In the genomic region with DNA sequence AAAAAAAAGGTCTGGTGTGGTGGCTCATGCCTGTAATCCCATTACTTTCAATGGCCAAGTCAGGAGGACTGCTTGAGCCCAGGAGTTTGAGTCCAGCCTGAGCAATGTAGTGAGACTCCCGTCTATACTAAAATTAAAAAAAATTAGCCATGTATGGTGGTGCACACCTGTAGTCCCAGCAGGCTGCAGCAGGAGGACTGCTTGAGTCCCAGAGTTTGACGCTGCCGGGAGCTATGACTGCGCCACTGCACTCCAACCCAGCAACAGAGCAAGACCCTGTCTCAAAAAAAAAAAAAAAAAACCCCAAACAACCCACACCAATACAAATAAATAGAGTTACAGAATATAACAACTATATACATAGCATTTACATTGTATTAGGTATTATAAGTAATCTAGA, we compare ENCODE assay signal across 16 cellular contexts.
"Had no signal": no experiment of that assay in that cellular context is flagged by ENCODE, and none has a peak within 500 bp of the region (broad histone marks: within the 10 kb centered on the region; RNA-seq: fewer than 3 reads in every experiment).

No MANE protein-coding gene starts in this region.

- DNase-seq: dermis blood vessel endothelial cell; dorsolateral prefrontal cortex; effector CD4-positive, alpha-beta T cell; effector memory CD4-positive, alpha-beta T cell; foreskin keratinocyte; heart right ventricle; hippocampal formation; left colon; lower lobe of right lung; mesenchymal stem cell; mucosa of descending colon had no signal

- H3K27ac Mint-ChIP-seq: mesothelial cell of epicardium had no signal

- H3K4me3 Mint-ChIP-seq: mesothelial cell of epicardium had no signal

- H3K27ac ChIP-seq: coronary artery, dorsolateral prefrontal cortex, esophagus muscularis mucosa, foreskin keratinocyte, gastroesophageal sphincter, lower lobe of right lung had no signal

- H3K9me3 ChIP-seq: esophagus muscularis mucosa, gastroesophageal sphincter, lower lobe of right lung, mucosa of descending colon had no signal

- ATAC-seq: foreskin keratinocyte, gastroesophageal sphincter, left colon, left lobe of liver, lower lobe of right lung, mucosa of descending colon had no signal

- H3K4me1 ChIP-seq: esophagus muscularis mucosa had no signal

- H3K27me3 ChIP-seq: dorsolateral prefrontal cortex, esophagus muscularis mucosa, foreskin keratinocyte, gastroesophageal sphincter, heart right ventricle had no signal

- H3K9me3 Mint-ChIP-seq: mesothelial cell of epicardium had no signal

- H3K4me3 ChIP-seq: coronary artery, dorsolateral prefrontal cortex, esophagus muscularis mucosa, gastroesophageal sphincter, heart right ventricle, lower lobe of right lung, mucosa of descending colon had no signal
